In the genomic region with DNA sequence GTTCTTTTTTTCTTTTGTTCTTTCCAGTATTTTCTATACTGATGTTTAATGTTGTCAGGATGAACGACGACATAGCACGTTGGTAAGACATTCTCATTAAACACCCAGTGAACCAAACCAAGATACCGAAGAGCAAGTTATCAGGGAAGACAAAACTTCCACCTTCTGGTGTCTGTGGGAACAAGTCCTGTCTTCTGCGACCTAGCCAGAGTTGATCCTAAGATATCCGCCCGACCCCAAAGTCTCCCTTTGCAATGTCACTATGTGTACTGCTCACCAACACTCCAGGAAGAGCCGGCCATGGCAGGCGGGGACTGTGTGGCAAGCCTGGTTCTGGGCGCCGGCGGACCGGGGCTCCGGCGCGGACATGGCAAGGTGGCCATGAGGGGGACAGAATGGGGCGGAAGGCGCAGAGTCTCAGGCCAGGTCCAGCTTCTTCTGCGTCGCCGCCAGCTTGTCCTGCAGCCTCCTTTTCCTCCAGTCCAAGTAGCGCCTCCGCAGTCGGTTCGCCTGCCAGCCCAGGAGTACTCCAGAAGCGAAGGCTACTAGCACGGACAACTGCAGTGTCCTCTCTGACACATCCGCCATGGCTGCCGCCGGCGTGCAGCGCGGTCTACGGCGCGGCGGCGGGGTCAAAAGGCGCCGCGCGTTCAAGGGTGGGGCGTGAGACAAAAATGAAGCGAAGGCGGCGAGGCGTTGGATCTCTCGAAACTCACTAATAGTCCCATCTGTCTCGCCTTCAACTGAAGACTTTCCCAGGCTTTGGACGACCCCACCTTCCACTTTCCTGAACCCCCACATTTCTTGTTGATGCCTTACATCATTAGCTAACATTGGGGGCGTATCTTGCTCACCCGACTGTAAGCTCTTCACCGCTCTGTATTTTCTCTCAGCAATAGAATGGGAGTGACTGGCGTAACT, we compare ENCODE assay signal across 8 cellular contexts. TPM values are rescaled to one million over a fixed set of nuclear protein-coding genes. Genes with fewer than 3 reads are reported as not detected.
DNase-seq lines count a peak whose midpoint lies in the region; ATAC-seq and TF ChIP-seq lines count a peak whose summit lies in the region.

A gene with protein sequence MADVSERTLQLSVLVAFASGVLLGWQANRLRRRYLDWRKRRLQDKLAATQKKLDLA (minus strand): TSS at position 610 of the 921 bp plus-strand sequence. CDS start 22 bp downstream, at position 588.

- H3K4me3 Mint-ChIP-seq in GM23338 (peak within 1 kb of the TSS; percentile 92), neural progenitor cell (peak within 1 kb of the TSS; percentile 89)

- peaks cover 4% of the 10 kb centered on the region for H3K27me3 Mint-ChIP-seq in GM23338 (ENCODE audit: insufficient read depth, low read depth, poor library complexity)
- peaks cover 3% of the 10 kb centered on the region for H3K27me3 Mint-ChIP-seq in neural progenitor cell (ENCODE audit: insufficient read depth, low read depth)

- peak; percentile 97 for ATAC-seq in GM23338

- TF ChIP-seq CTCF in GM23338 (conservative IDR thresholded peaks at IDR 0.05; ENCODE audit: low read depth in 2 of 2) (no peak), foreskin fibroblast (IDR thresholded peaks at IDR 0.05; ENCODE audit: low read depth, low read length) (no peak), neural progenitor cell (IDR thresholded peaks at IDR 0.05) (no peak), subcutaneous adipose tissue (IDR thresholded peaks at IDR 0.05; ENCODE audit: low read depth) (no peak)

- H3K36me3 Mint-ChIP-seq in GM23338 (ENCODE audit: low read depth) (peaks cover 22% of the 10 kb centered on the region), neural progenitor cell (no peaks in the 10 kb centered on the region)

- H3K4me3 ChIP-seq in GM23338 (peak within 1 kb of the TSS; percentile 93), SJCRH30 (peak within 1 kb of the TSS; percentile 81), foreskin fibroblast (ENCODE audit: low read depth in 1 of 2, low read length in 2 of 2) (peak within 1 kb of the TSS; percentile 76 to 88), neural progenitor cell (peak within 1 kb of the TSS; percentile 61)

- H2AFZ ChIP-seq in GM23338 (peak within 1 kb of the TSS; percentile 34), neural progenitor cell (replicated peaks) (peak within 1 kb of the TSS; percentile 78)

- no peaks in the 10 kb centered on the region; the same call in 1 of the 2 replicates for H3K79me2 ChIP-seq in GM23338 (replicated peaks; ENCODE audit: insufficient read depth)
- peaks cover 8% of the 10 kb centered on the region for H3K79me2 ChIP-seq in neural progenitor cell (ENCODE audit: low read depth)

- H4K20me1 ChIP-seq in GM23338 (replicated peaks; ENCODE audit: insufficient read depth) = no peaks in the 10 kb centered on the region
- H4K20me1 ChIP-seq in neural progenitor cell (ENCODE audit: low read depth) = no peaks in the 10 kb centered on the region

- peaks cover 4% of the 10 kb centered on the region; the same call in 1 of the 3 replicates for H3K4me1 Mint-ChIP-seq in GM23338
- peaks cover 4% of the 10 kb centered on the region for H3K4me1 Mint-ChIP-seq in neural progenitor cell

- H3K9me2 ChIP-seq in GM23338 (ENCODE audit: insufficient read depth) = no peaks in the 10 kb centered on the region

- H3K36me3 ChIP-seq in GM23338 (ENCODE audit: insufficient read depth) (no peaks in the 10 kb centered on the region), SJCRH30 (no peaks in the 10 kb centered on the region; the same call in 1 of the 2 replicates), neural progenitor cell (no peaks in the 10 kb centered on the region)

- peaks cover 6% of the 10 kb centered on the region; the same call in 1 of the 2 replicates for H3K4me1 ChIP-seq in GM23338 (ENCODE audit: insufficient read depth)
- H3K4me1 ChIP-seq in SJCRH30 = no peaks in the 10 kb centered on the region
- H3K4me1 ChIP-seq in neural progenitor cell = peaks cover 10% of the 10 kb centered on the region

- H3F3A ChIP-seq in GM23338 (replicated peaks; ENCODE audit: low read depth) (no peaks in the 10 kb centered on the region), neural progenitor cell (ENCODE audit: low read depth) (peaks cover 6% of the 10 kb centered on the region)

- H3K9me3 Mint-ChIP-seq in GM23338 (peaks cover 24% of the 10 kb centered on the region), neural progenitor cell (peaks cover 14% of the 10 kb centered on the region)

- H3K9ac ChIP-seq in neural progenitor cell = peak within 1 kb of the TSS; percentile 49

- H3K27ac Mint-ChIP-seq in GM23338 (peak within 1 kb of the TSS; percentile 90), neural progenitor cell (no peak within 1 kb of the TSS)

- H3K27me3 ChIP-seq in GM23338 (ENCODE audit: insufficient read depth) = no peaks in the 10 kb centered on the region
- H3K27me3 ChIP-seq in SJCRH30 = no peaks in the 10 kb centered on the region
- no peaks in the 10 kb centered on the region for H3K27me3 ChIP-seq in neural progenitor cell

- DNase-seq in EL (peak; percentile 69), GM23338 (ENCODE audit: low spot score) (peak; percentile 78), Kasumi-1 (lab: John Stamatoyannopoulos, UW) (peak; percentile 54 to 67), SJCRH30 (peak; percentile 65 to 77), foreskin fibroblast (peak; percentile 68 to 91), neural progenitor cell (ENCODE audit: low spot score) (peak; percentile 77)
- DNase-seq in activated gamma-delta T cell treated with anti-CD3 and anti-CD28 coated beads, Interleukin-2, amount 50 U/mL, for 16 hours (ENCODE audit: low read depth) = peak; percentile 48

- H3K9me3 ChIP-seq in SJCRH30 (replicated peaks) = no peaks in the 10 kb centered on the region
- no peaks in the 10 kb centered on the region for H3K9me3 ChIP-seq in neural progenitor cell (ENCODE audit: low read depth)

- no peak within 1 kb of the TSS for H3K27ac ChIP-seq in GM23338 (ENCODE audit: low read depth)
- peak within 1 kb of the TSS; percentile 52 for H3K27ac ChIP-seq in SJCRH30
- H3K27ac ChIP-seq in neural progenitor cell = no peak within 1 kb of the TSS

- H3K4me2 ChIP-seq in GM23338 = peak within 1 kb of the TSS; percentile 93
- peak within 1 kb of the TSS; percentile 88 for H3K4me2 ChIP-seq in neural progenitor cell

TF ChIP-seq in GM23338, 12 proteins besides CTCF, POLR2A, EP300 and RAD21 (continues in another document):
- TF ChIP-seq, protein P1, sequence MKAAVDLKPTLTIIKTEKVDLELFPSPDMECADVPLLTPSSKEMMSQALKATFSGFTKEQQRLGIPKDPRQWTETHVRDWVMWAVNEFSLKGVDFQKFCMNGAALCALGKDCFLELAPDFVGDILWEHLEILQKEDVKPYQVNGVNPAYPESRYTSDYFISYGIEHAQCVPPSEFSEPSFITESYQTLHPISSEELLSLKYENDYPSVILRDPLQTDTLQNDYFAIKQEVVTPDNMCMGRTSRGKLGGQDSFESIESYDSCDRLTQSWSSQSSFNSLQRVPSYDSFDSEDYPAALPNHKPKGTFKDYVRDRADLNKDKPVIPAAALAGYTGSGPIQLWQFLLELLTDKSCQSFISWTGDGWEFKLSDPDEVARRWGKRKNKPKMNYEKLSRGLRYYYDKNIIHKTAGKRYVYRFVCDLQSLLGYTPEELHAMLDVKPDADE (IDR thresholded peaks at IDR 0.05) = peak; percentile 56
- TF ChIP-seq STAT1 (IDR thresholded peaks at IDR 0.05; ENCODE audit: unreplicated experiment) (no peak), JUNB (IDR thresholded peaks at IDR 0.05; ENCODE audit: unreplicated experiment) (no peak)

RNA-seq across cellular contexts. Expression of the gene that starts here (rescaled TPM):
- 34.1 and 40.2 TPM in 2 replicates for total RNA-seq in GM23338 (2014; rRNA removed; shearing (Covaris generic))
- polyA plus RNA-seq in GM23338 (2016; fragmentation: Nextera tagmentation; extraction: Ambion mirVana) = 151 and 175 TPM in 2 replicates
- 23.5 and 37.7 TPM in 2 replicates for total RNA-seq in SJCRH30 (2014; rRNA removed; shearing (Covaris generic))
- total RNA-seq in neural progenitor cell (ENCODE audit: low replicate concordance) (9.9 and 25.2 TPM in 2 replicates), subcutaneous adipose tissue (100 to 1,000 TPM in 3 of 4 donors, 10 to 100 TPM in 1; 80.2 to 159 (median 131) TPM)
